1 cellular context compared by ENCODE assay signal in the genomic region with DNA sequence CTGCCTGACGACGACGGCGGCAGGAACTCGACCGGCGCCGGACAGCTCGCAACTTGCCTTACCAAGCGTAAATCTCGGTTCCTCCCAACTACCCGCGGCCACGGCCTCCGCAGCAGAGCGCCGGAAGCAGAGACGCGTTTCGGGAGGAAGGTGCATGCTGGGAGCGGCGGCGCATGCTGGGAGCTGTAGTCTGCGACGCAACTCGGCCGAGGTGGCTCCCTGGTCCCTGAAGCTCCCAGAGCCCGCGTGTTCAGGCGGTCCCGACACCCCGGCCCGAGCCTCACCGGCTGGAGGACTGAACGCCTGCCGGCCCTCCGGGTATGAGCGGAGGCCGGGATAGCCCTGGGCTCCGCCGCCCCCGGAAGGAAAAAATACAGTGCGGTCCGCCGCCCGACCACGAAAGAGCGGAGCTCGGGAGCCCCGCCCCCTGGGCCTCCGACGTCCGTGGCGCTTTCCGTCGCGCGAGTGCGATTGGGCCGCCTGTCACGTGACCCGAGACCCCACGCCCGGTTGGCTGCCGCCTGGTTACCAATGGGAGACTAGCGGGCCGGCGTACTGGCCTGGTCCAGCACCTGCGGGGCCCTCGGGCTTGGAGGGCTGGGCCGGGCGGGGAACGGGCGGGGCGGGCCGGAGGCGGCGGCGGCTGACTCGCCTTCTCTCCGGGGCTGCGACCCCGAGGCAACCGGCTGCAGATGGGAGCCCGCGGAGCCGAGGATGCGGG.
A peak's percentile ranks its signal among the peaks of the same experiment; 100 is the strongest.
TF ChIP-seq lines count a peak whose summit lies in the region.

A gene with protein sequence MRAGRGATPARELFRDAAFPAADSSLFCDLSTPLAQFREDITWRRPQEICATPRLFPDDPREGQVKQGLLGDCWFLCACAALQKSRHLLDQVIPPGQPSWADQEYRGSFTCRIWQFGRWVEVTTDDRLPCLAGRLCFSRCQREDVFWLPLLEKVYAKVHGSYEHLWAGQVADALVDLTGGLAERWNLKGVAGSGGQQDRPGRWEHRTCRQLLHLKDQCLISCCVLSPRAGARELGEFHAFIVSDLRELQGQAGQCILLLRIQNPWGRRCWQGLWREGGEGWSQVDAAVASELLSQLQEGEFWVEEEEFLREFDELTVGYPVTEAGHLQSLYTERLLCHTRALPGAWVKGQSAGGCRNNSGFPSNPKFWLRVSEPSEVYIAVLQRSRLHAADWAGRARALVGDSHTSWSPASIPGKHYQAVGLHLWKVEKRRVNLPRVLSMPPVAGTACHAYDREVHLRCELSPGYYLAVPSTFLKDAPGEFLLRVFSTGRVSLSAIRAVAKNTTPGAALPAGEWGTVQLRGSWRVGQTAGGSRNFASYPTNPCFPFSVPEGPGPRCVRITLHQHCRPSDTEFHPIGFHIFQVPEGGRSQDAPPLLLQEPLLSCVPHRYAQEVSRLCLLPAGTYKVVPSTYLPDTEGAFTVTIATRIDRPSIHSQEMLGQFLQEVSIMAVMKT (plus strand): TSS at position 537 of the 721 bp plus-strand sequence. CDS start 178 bp downstream, at position 715.

TF ChIP-seq in HepG2, 621 proteins besides CTCF, POLR2A, EP300 and RAD21 (continued from another document and continues in another):
- TF ChIP-seq, protein P1, sequence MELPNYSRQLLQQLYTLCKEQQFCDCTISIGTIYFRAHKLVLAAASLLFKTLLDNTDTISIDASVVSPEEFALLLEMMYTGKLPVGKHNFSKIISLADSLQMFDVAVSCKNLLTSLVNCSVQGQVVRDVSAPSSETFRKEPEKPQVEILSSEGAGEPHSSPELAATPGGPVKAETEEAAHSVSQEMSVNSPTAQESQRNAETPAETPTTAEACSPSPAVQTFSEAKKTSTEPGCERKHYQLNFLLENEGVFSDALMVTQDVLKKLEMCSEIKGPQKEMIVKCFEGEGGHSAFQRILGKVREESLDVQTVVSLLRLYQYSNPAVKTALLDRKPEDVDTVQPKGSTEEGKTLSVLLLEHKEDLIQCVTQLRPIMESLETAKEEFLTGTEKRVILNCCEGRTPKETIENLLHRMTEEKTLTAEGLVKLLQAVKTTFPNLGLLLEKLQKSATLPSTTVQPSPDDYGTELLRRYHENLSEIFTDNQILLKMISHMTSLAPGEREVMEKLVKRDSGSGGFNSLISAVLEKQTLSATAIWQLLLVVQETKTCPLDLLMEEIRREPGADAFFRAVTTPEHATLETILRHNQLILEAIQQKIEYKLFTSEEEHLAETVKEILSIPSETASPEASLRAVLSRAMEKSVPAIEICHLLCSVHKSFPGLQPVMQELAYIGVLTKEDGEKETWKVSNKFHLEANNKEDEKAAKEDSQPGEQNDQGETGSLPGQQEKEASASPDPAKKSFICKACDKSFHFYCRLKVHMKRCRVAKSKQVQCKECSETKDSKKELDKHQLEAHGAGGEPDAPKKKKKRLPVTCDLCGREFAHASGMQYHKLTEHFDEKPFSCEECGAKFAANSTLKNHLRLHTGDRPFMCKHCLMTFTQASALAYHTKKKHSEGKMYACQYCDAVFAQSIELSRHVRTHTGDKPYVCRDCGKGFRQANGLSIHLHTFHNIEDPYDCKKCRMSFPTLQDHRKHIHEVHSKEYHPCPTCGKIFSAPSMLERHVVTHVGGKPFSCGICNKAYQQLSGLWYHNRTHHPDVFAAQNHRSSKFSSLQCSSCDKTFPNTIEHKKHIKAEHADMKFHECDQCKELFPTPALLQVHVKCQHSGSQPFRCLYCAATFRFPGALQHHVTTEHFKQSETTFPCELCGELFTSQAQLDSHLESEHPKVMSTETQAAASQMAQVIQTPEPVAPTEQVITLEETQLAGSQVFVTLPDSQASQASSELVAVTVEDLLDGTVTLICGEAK (IDR thresholded peaks at IDR 0.05), result no peak
- TF ChIP-seq, protein P1 (CRISPR knock-in tag; IDR thresholded peaks at IDR 0.05), result no peak
- TF ChIP-seq AKAP8 (CRISPR knock-in tag; IDR thresholded peaks at IDR 0.05) (peak; percentile 65), ERF (CRISPR knock-in tag; IDR thresholded peaks at IDR 0.05) (peak; percentile 60), ZNF713 (CRISPR knock-in tag; IDR thresholded peaks at IDR 0.05) (0 out of 2 replicates have a peak, but pooled peaks have one; percentile 63), NFKBIZ (CRISPR knock-in tag; IDR thresholded peaks at IDR 0.05) (no peak; the same call in 1 of the 2 replicates), KAT8 (CRISPR knock-in tag; IDR thresholded peaks at IDR 0.05) (peak; percentile 96), ZNF773 (CRISPR knock-in tag; IDR thresholded peaks at IDR 0.05; ENCODE audit: borderline replicate concordance) (no peak; the same call in 1 of the 2 replicates), ZNF749 (CRISPR knock-in tag; IDR thresholded peaks at IDR 0.05; ENCODE audit: borderline replicate concordance) (no peak), ZNF766 (CRISPR knock-in tag; IDR thresholded peaks at IDR 0.05; ENCODE audit: borderline replicate concordance) (no peak; the same call in 1 of the 2 replicates), RELA (CRISPR knock-in tag; IDR thresholded peaks at IDR 0.05) (0 out of 2 replicates have a peak, but pooled peaks have one; percentile 33), HDAC6 (IDR thresholded peaks at IDR 0.05; ENCODE audit: low read depth, low read length) (no peak), ZFY (CRISPR knock-in tag; IDR thresholded peaks at IDR 0.05) (peak; percentile 97), RFX3 (CRISPR knock-in tag; IDR thresholded peaks at IDR 0.05) (0 out of 2 replicates have a peak, but pooled peaks have one; percentile 13), GABPB1 (CRISPR knock-in tag; IDR thresholded peaks at IDR 0.05) (peak; percentile 99), ELF3 (CRISPR knock-in tag; IDR thresholded peaks at IDR 0.05) (peak; percentile 78), ZNF569 (CRISPR knock-in tag; IDR thresholded peaks at IDR 0.05; ENCODE audit: borderline replicate concordance) (no peak; the same call in 1 of the 2 replicates), ZNF44 (CRISPR knock-in tag; IDR thresholded peaks at IDR 0.05) (0 out of 2 replicates have a peak, but pooled peaks have one; percentile 7), SCMH1 (CRISPR knock-in tag; IDR thresholded peaks at IDR 0.05; ENCODE audit: borderline replicate concordance) (no peak), PHB2 (IDR thresholded peaks at IDR 0.05; ENCODE audit: partially characterized antibody) (no peak), PITX1 (CRISPR knock-in tag; IDR thresholded peaks at IDR 0.05) (peak; percentile 74), HNRNPUL1 (IDR thresholded peaks at IDR 0.05; ENCODE audit: low read depth, low read length) (no peak; the same call in 1 of the 2 replicates), TCF7 (IDR thresholded peaks at IDR 0.05; ENCODE audit: low read depth) (no peak)
- TF ChIP-seq, protein P2, sequence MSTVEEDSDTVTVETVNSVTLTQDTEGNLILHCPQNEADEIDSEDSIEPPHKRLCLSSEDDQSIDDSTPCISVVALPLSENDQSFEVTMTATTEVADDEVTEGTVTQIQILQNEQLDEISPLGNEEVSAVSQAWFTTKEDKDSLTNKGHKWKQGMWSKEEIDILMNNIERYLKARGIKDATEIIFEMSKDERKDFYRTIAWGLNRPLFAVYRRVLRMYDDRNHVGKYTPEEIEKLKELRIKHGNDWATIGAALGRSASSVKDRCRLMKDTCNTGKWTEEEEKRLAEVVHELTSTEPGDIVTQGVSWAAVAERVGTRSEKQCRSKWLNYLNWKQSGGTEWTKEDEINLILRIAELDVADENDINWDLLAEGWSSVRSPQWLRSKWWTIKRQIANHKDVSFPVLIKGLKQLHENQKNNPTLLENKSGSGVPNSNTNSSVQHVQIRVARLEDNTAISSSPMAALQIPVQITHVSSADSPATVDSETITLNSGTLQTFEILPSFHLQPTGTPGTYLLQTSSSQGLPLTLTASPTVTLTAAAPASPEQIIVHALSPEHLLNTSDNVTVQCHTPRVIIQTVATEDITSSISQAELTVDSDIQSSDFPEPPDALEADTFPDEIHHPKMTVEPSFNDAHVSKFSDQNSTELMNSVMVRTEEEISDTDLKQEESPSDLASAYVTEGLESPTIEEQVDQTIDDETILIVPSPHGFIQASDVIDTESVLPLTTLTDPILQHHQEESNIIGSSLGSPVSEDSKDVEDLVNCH (CRISPR knock-in tag; IDR thresholded peaks at IDR 0.05), result no peak; the same call in 1 of the 2 replicates
- TF ChIP-seq, protein P3, sequence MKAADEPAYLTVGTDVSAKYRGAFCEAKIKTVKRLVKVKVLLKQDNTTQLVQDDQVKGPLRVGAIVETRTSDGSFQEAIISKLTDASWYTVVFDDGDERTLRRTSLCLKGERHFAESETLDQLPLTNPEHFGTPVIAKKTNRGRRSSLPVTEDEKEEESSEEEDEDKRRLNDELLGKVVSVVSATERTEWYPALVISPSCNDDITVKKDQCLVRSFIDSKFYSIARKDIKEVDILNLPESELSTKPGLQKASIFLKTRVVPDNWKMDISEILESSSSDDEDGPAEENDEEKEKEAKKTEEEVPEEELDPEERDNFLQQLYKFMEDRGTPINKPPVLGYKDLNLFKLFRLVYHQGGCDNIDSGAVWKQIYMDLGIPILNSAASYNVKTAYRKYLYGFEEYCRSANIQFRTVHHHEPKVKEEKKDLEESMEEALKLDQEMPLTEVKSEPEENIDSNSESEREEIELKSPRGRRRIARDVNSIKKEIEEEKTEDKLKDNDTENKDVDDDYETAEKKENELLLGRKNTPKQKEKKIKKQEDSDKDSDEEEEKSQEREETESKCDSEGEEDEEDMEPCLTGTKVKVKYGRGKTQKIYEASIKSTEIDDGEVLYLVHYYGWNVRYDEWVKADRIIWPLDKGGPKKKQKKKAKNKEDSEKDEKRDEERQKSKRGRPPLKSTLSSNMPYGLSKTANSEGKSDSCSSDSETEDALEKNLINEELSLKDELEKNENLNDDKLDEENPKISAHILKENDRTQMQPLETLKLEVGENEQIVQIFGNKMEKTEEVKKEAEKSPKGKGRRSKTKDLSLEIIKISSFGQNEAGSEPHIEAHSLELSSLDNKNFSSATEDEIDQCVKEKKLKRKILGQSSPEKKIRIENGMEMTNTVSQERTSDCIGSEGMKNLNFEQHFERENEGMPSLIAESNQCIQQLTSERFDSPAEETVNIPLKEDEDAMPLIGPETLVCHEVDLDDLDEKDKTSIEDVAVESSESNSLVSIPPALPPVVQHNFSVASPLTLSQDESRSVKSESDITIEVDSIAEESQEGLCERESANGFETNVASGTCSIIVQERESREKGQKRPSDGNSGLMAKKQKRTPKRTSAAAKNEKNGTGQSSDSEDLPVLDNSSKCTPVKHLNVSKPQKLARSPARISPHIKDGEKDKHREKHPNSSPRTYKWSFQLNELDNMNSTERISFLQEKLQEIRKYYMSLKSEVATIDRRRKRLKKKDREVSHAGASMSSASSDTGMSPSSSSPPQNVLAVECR (CRISPR knock-in tag; IDR thresholded peaks at IDR 0.05; ENCODE audit: borderline replicate concordance), result peak; percentile 92
- TF ChIP-seq, protein P4, sequence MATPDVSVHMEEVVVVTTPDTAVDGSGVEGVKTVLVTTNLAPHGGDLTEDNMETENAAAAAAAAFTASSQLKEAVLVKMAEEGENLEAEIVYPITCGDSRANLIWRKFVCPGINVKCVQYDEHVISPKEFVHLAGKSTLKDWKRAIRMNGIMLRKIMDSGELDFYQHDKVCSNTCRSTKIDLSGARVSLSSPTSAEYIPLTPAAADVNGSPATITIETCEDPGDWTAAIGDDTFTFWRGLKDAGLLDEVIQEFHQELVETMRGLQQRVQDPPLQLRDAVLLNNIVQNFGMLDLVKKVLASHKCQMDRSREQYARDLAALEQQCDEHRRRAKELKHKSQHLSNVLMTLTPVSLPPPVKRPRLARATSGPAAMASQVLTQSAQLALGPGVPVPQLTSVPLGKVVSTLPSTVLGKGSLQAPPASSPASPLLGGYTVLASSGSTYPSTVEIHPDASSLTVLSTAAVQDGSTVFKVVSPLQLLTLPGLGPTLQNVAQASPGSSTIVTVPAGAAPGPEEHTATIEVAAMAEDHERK (CRISPR knock-in tag; IDR thresholded peaks at IDR 0.05; ENCODE audit: low read depth), result peak; percentile 90
- TF ChIP-seq, protein P5, sequence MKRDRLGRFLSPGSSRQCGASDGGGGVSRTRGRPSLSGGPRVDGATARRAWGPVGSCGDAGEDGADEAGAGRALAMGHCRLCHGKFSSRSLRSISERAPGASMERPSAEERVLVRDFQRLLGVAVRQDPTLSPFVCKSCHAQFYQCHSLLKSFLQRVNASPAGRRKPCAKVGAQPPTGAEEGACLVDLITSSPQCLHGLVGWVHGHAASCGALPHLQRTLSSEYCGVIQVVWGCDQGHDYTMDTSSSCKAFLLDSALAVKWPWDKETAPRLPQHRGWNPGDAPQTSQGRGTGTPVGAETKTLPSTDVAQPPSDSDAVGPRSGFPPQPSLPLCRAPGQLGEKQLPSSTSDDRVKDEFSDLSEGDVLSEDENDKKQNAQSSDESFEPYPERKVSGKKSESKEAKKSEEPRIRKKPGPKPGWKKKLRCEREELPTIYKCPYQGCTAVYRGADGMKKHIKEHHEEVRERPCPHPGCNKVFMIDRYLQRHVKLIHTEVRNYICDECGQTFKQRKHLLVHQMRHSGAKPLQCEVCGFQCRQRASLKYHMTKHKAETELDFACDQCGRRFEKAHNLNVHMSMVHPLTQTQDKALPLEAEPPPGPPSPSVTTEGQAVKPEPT (CRISPR knock-in tag; IDR thresholded peaks at IDR 0.05; ENCODE audit: low read depth), result peak; percentile 76; the same call in 1 of the 2 replicates
- TF ChIP-seq, protein P6, sequence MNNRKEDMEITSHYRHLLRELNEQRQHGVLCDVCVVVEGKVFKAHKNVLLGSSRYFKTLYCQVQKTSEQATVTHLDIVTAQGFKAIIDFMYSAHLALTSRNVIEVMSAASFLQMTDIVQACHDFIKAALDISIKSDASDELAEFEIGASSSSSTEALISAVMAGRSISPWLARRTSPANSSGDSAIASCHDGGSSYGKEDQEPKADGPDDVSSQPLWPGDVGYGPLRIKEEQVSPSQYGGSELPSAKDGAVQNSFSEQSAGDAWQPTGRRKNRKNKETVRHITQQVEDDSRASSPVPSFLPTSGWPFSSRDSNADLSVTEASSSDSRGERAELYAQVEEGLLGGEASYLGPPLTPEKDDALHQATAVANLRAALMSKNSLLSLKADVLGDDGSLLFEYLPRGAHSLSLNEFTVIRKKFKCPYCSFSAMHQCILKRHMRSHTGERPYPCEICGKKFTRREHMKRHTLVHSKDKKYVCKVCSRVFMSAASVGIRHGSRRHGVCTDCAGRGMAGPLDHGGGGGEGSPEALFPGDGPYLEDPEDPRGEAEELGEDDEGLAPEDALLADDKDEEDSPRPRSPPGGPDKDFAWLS (CRISPR knock-in tag; IDR thresholded peaks at IDR 0.05; ENCODE audit: borderline replicate concordance), result no peak
